Comparison of ENCODE assay signal across 12 cellular contexts in genomic region chr11:129315781-129316579, GRCh38. TPM values are rescaled to one million over a fixed set of nuclear protein-coding genes. Genes with fewer than 3 reads are reported as not detected.
DNase-seq lines count a peak whose midpoint lies in the region; ATAC-seq and TF ChIP-seq lines count a peak whose summit lies in the region.
"Had no signal": no experiment of that assay in that cellular context is flagged by ENCODE, and none has a peak within 500 bp of the region (broad histone marks: within the 10 kb centered on the region; RNA-seq: fewer than 3 reads in every experiment).

No MANE protein-coding gene starts in this region.

- H3K4me3 ChIP-seq in H7 (ENCODE audit: insufficient read depth, low read depth, low read length) = no peak overlapping the region

- ATAC-seq in HG03354 (IDR thresholded peaks at IDR 0.05; ENCODE audit: poor library complexity, severe bottlenecking, unreplicated experiment) (no peak), GM21381 (IDR thresholded peaks at IDR 0.05; ENCODE audit: unreplicated experiment) (no peak), left ventricle myocardium superior (no peak)
- ATAC-seq in CD4-positive, alpha-beta T cell (ENCODE audit: poor library complexity) = no peak
- ATAC-seq: stimulated activated memory B cell treated with anti-CD40 and anti-IgM and Interleukin-4, amounts not matched to agents 10 μg/mL and 1 μg/mL and 100 μg/mL, for 72 hours had no signal

- intact Hi-C loops in CD4-positive, alpha-beta T cell (cut with DNase I, micrococcal nuclease) = no loop called here
- intact Hi-C loops in left ventricle myocardium superior (cut with micrococcal nuclease) = no loop called here

- H3K9me3 ChIP-seq in CD4-positive, alpha-beta T cell (ENCODE audit: control insufficient read depth, low read length) = no peaks in the 10 kb centered on the region

- peaks cover 2% of the 10 kb centered on the region for H3K9me3 Mint-ChIP-seq in nephron progenitor cell
- no peaks in the 10 kb centered on the region for H3K9me3 Mint-ChIP-seq in CD4-positive, alpha-beta T cell
- H3K9me3 Mint-ChIP-seq: stimulated activated memory B cell treated with anti-CD40 and anti-IgM and Interleukin-4, amounts not matched to agents 10 μg/mL and 1 μg/mL and 100 μg/mL, for 72 hours had no signal

- H3K36me3 Mint-ChIP-seq in nephron progenitor cell (ENCODE audit: low read depth) = no peaks in the 10 kb centered on the region
- H3K36me3 Mint-ChIP-seq in CD4-positive, alpha-beta T cell (ENCODE audit: low read depth) = no peaks in the 10 kb centered on the region
- H3K36me3 Mint-ChIP-seq: stimulated activated memory B cell treated with anti-CD40 and anti-IgM and Interleukin-4, amounts not matched to agents 10 μg/mL and 1 μg/mL and 100 μg/mL, for 72 hours had no signal

- no peak for TF ChIP-seq CTCF in nephron progenitor cell (IDR thresholded peaks at IDR 0.05)
- no peak for TF ChIP-seq CTCF in CD4-positive, alpha-beta T cell (IDR thresholded peaks at IDR 0.05)

- no peak overlapping the region for H3K4me3 Mint-ChIP-seq in nephron progenitor cell
- no peak overlapping the region for H3K4me3 Mint-ChIP-seq in CD4-positive, alpha-beta T cell
- H3K4me3 Mint-ChIP-seq: stimulated activated memory B cell treated with anti-CD40 and anti-IgM and Interleukin-4, amounts not matched to agents 10 μg/mL and 1 μg/mL and 100 μg/mL, for 72 hours had no signal

- H3K36me3 ChIP-seq in H7 (replicated peaks; ENCODE audit: control insufficient read depth, insufficient read depth, low read length) = no peaks in the 10 kb centered on the region

- peak; percentile 52 for DNase-seq in H7
- DNase-seq in NCI-H345 (lab: John Stamatoyannopoulos, UW) = peak; percentile 77
- peak; percentile 60 for DNase-seq in ecto neural progenitor cell (ENCODE audit: low spot score)
- DNase-seq in nephron progenitor cell = peak; percentile 10
- no peak for DNase-seq in CD4-positive, alpha-beta T cell
- no peak for DNase-seq in left ventricle myocardium superior
- DNase-seq: activated CD4-positive, CD25-positive, alpha-beta regulatory T cell had no signal

- H3K27ac ChIP-seq in CD4-positive, alpha-beta T cell (ENCODE audit: low read depth, low read length) = no peak overlapping the region

- peaks cover 18% of the 10 kb centered on the region for H3K27me3 Mint-ChIP-seq in nephron progenitor cell (ENCODE audit: low read depth, poor library complexity)
- H3K27me3 Mint-ChIP-seq in CD4-positive, alpha-beta T cell = no peaks in the 10 kb centered on the region

- peaks cover 62% of the 10 kb centered on the region for H3K4me1 Mint-ChIP-seq in nephron progenitor cell
- H3K4me1 Mint-ChIP-seq in CD4-positive, alpha-beta T cell (ENCODE audit: low read depth) = peaks cover 11% of the 10 kb centered on the region
- H3K4me1 Mint-ChIP-seq: stimulated activated memory B cell treated with anti-CD40 and anti-IgM and Interleukin-4, amounts not matched to agents 10 μg/mL and 1 μg/mL and 100 μg/mL, for 72 hours had no signal

- no peaks in the 10 kb centered on the region; the same call in 1 of the 2 replicates for H3K27me3 ChIP-seq in H7 (ENCODE audit: control insufficient read depth, insufficient read depth, low read length)
- H3K27me3 ChIP-seq in CD4-positive, alpha-beta T cell (ENCODE audit: control insufficient read depth, insufficient read depth, low read length) = no peaks in the 10 kb centered on the region

- H3K27ac Mint-ChIP-seq in nephron progenitor cell = peak overlapping the region; percentile 79
- no peak overlapping the region for H3K27ac Mint-ChIP-seq in CD4-positive, alpha-beta T cell
- H3K27ac Mint-ChIP-seq: stimulated activated memory B cell treated with anti-CD40 and anti-IgM and Interleukin-4, amounts not matched to agents 10 μg/mL and 1 μg/mL and 100 μg/mL, for 72 hours had no signal

- POLR2A ChIA-PET in CD4-positive, alpha-beta T cell (lab: Charles Lee) = no interaction called here

- CTCF ChIA-PET in CD4-positive, alpha-beta T cell (lab: Charles Lee) = no interaction called here

RNA-seq across cellular contexts. Expression of gene BARX2, which starts 59.7 kb away (rescaled TPM):
- total RNA-seq in H7 (2014; rRNA removed; shearing (Covaris generic)) = not detected in 2 replicates
- total RNA-seq in CD4-positive, alpha-beta T cell = not detected
- total RNA-seq in left ventricle myocardium superior = not detected
- total RNA-seq: H4, kidney epithelial cell had no signal

Comparison
In these comparisons a context has a peak if more than half of its experiments do, and no peak if none do; other contexts are left out.
1. DNase-seq: peak in H7 (single experiment), NCI-H345 (single experiment), ecto neural progenitor cell (single experiment) and nephron progenitor cell (single experiment); none in CD4-positive, alpha-beta T cell (0 of 10) and left ventricle myocardium superior (single experiment).